ENCODE assay signal across 25 cellular contexts in the genomic region with DNA sequence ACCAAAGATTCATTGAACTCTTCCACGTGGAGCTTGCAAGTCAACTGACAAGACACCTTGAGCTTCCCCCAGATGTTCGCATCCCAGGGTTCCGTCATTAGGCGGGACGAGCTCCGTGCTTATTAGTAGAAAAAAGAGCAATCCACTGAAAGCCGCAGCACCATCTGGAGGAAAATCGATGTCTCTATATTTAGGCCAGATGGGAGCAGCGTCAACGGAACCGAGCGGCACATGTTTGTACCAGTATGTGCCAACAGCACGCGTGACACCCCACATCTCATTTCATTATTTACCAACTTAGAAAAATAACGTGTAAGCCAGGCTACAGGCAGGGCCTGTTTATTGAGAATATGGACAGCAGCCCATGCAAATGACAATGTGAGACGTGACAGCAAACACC.
"Had no signal": no experiment of that assay in that cellular context is flagged by ENCODE, and none has a peak within 500 bp of the region (broad histone marks: within the 10 kb centered on the region; RNA-seq: fewer than 3 reads in every experiment).

No MANE protein-coding gene starts in this region.

- H3K9me3 ChIP-seq: MG63, SK-N-SH had no signal

- H3K4me3 ChIP-seq: MG63 had no signal

- H3K36me3 ChIP-seq: MG63 had no signal

- DNase-seq: IMR-90, Karpas-422, KG1, MG63, NCI-H1092, NCI-H1105 treated with DMSO at 0.1 percent for 48 hours, NCI-H1417 treated with DMSO at 0.1 percent for 48 hours, NCI-H146, NCI-H1694 treated with DMSO at 0.1 percent for 48 hours, NCI-H1930, NCI-H2081, NCI-H2107, NCI-H345, NCI-H446 treated with DMSO at 0.1 percent for 48 hours, NCI-H510A treated with DMSO at 0.1 percent for 48 hours, NCI-H69, NCI-H774, PC-3, SHP77, SK-N-SH, SW 1271, T-cell had no signal

- H3K27ac ChIP-seq: HL-60, RWPE1 had no signal

- H3K27me3 ChIP-seq: MG63 had no signal

- ATAC-seq: Panc1, PC-3, T-cell had no signal
